Comparison of ENCODE assay signal across 7 cellular contexts in the genomic region with DNA sequence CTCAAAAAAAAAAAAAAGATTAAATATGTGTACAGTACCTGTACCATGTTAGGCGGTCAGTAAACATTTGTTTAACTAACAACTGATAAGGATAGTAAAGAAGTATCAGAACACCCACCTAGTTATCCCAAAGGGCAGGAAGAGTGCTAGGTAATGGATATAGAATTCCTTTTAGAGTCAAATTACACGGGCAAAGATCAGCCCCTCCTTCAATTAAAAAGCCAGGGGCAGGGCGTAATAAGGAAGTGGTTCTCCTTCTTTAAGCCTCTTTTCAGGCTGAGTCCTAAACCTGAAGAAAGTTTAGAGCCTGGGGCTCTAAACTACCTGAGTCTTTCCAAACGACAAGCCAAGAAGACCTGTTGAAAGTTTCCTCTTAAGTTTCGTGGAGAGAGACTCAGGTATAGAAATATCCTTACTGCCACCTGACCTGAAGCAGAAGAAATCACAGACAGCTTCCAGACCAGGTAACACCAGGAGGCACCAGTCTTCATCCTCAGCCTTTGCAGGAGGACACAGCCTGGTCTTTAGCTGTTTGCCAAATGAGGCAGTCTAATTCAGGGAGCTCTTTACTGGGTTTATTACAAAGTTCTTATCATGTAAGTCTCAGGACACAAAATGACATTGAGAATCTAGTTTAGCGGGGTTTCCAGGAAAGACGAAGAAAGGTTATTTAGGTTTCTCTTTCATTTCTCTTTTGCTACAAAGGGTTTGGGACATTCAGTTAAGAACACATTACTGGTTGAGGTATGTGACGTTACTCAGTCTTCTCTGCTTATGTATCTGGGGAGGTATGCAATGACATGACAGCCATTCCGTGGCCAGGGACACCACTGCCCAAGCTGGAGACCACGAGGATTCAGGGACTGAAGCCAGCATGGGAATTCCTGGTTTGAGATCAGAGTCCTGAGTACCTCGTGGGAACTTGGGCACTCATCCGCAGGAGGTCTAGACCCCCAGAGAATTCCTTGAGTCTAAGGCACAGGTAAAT. TPM values are rescaled to one million over a fixed set of nuclear protein-coding genes. Genes with fewer than 3 reads are reported as not detected.
DNase-seq lines count a peak whose midpoint lies in the region; TF ChIP-seq lines count a peak whose summit lies in the region.

A gene with protein sequence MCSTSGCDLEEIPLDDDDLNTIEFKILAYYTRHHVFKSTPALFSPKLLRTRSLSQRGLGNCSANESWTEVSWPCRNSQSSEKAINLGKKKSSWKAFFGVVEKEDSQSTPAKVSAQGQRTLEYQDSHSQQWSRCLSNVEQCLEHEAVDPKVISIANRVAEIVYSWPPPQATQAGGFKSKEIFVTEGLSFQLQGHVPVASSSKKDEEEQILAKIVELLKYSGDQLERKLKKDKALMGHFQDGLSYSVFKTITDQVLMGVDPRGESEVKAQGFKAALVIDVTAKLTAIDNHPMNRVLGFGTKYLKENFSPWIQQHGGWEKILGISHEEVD (plus strand): TSS at position 266 of the 988 bp plus-strand sequence. CDS start 8,367 bp downstream, outside the sequence.

- no peaks in the 10 kb centered on the region for H4K20me1 ChIP-seq in mammary epithelial cell (ENCODE audit: insufficient read depth, low read length)

- 48% methylated on average over 10 of the region's 12 CpGs for WGBS in mammary epithelial cell (ENCODE audit: low coverage, missing lambda C conversion rate)

- H3K36me3 ChIP-seq in mammary epithelial cell (ENCODE audit: insufficient read depth, low read length) = no peaks in the 10 kb centered on the region

- H3K27me3 ChIP-seq in mammary epithelial cell (ENCODE audit: insufficient read depth, low read length) = no peaks in the 10 kb centered on the region

- CTCF ChIA-PET in mammary epithelial cell (lab: Charles Lee; ENCODE audit: low non-redundant PET) = no interaction called here

- TF ChIP-seq CTCF in LNCaP clone FGC (IDR thresholded peaks at IDR 0.05; ENCODE audit: control insufficient read depth, extremely low read depth, insufficient read depth) (peak; percentile 44), mammary epithelial cell (conservative IDR thresholded peaks at IDR 0.05 in 1 of 2, IDR thresholded peaks at IDR 0.05 in 1 of 2; ENCODE audit: extremely low read depth in 1 of 2, insufficient read depth in 1 of 2, low read depth in 1 of 2, low read length in 2 of 2) (peak in 1 of 2 donors; percentile 27)

- peak; percentile 16 for DNase-seq in GM19238 (ENCODE audit: insufficient read length, low spot score)
- peak; percentile 67 for DNase-seq in LNCaP clone FGC (ENCODE audit: low read depth)
- no peak for DNase-seq in mammary epithelial cell
- peak; percentile 11 for DNase-seq in stimulated activated CD4-positive, alpha-beta T cell treated with anti-CD3 and anti-CD28 coated beads, Interleukin-4, amount 100 ng/mL, for 24 hours
- no peak for DNase-seq in NCI-H524 (lab: John Stamatoyannopoulos, UW)
- no peak for DNase-seq in NCI-H2196 treated with DMSO at 0.1 percent for 48 hours (lab: John Stamatoyannopoulos, UW; ENCODE audit: unreplicated experiment)
- no peak for DNase-seq in NCI-H1417 (lab: John Stamatoyannopoulos, UW)

- H3K4me2 ChIP-seq in mammary epithelial cell (ENCODE audit: insufficient read depth, low read depth, low read length) = peak within 1 kb of the TSS; percentile 20

- intact Hi-C loops in mammary epithelial cell (cut with micrococcal nuclease) = no loop called here

- no peaks in the 10 kb centered on the region for H3K9me3 ChIP-seq in mammary epithelial cell (replicated peaks; ENCODE audit: insufficient read depth, low read length)

- H2AFZ ChIP-seq in mammary epithelial cell (ENCODE audit: low read depth, low read length) = peak within 1 kb of the TSS; percentile 1

- BruUV-seq in mammary epithelial cell (replicated peaks; lab: Mats Ljungman, UMichigan) = no TSS peak

- H3K4me1 ChIP-seq in mammary epithelial cell (ENCODE audit: insufficient read depth, low read length) = no peaks in the 10 kb centered on the region

- H3K9ac ChIP-seq in mammary epithelial cell (ENCODE audit: insufficient read depth, low read length) = no peak within 1 kb of the TSS

- H3K27ac ChIP-seq in mammary epithelial cell (ENCODE audit: insufficient read depth, low read depth, low read length) = no peak within 1 kb of the TSS

- in situ Hi-C loops in mammary epithelial cell (cut with MboI; ENCODE audit: low sequenced_read_pairs in 2 of 2) = no loop called here

- dilution Hi-C loops in mammary epithelial cell (cut with HindIII; ENCODE audit: low sequenced_read_pairs) = no loop called here

- H3K79me2 ChIP-seq in mammary epithelial cell (ENCODE audit: insufficient read depth, low read length) = no peaks in the 10 kb centered on the region

- H3K4me3 ChIP-seq in LNCaP clone FGC (ENCODE audit: low read depth, low read length) (peak within 1 kb of the TSS; percentile 9; the same call in 1 of the 2 replicates), mammary epithelial cell (replicated peaks in 1 of 3; ENCODE audit: insufficient read depth in 1 of 3, low read depth in 2 of 3, low read length in 3 of 3) (no peak within 1 kb of the TSS)

RNA-seq across cellular contexts. Expression of the gene that starts here (rescaled TPM):
- not detected for total RNA-seq in mammary epithelial cell
- polyA plus RNA-seq in mammary epithelial cell = not detected
- polyA minus RNA-seq in mammary epithelial cell = not detected

Comparison
In these comparisons a context has a peak if more than half of its experiments do, and no peak if none do; other contexts are left out.
1. DNase-seq: peak in GM19238 (single experiment), LNCaP clone FGC (single experiment) and stimulated activated CD4-positive, alpha-beta T cell treated with anti-CD3 and anti-CD28 coated beads, Interleukin-4, amount 100 ng/mL, for 24 hours (single experiment); none in mammary epithelial cell (single experiment), NCI-H524 (0 of 2), NCI-H2196 treated with DMSO at 0.1 percent for 48 hours (single experiment) and NCI-H1417 (0 of 3).